Comparison of ENCODE assay signal across 11 cellular contexts in genomic region chr12:55982319-55982936, GRCh38. TPM values are rescaled to one million over a fixed set of nuclear protein-coding genes. Genes with fewer than 3 reads are reported as not detected.
DNase-seq lines count a peak whose midpoint lies in the region; ATAC-seq and TF ChIP-seq lines count a peak whose summit lies in the region.
"Had no signal": no experiment of that assay in that cellular context is flagged by ENCODE, and none has a peak within 500 bp of the region (broad histone marks: within the 10 kb centered on the region; RNA-seq: fewer than 3 reads in every experiment).

No MANE protein-coding gene starts in this region.

- no peaks in the 10 kb centered on the region for H3K27me3 ChIP-seq in smooth muscle cell (ENCODE audit: low read depth)

- H3K27ac ChIP-seq in smooth muscle cell (ENCODE audit: low read depth), result peak overlapping the region; percentile 15
- H3K27ac ChIP-seq: 22Rv1 had no signal

- H3K36me3 ChIP-seq in smooth muscle cell (ENCODE audit: low read depth), result no peaks in the 10 kb centered on the region

- peak; percentile 84 for ATAC-seq in HG02759 (IDR thresholded peaks at IDR 0.05; ENCODE audit: unreplicated experiment)
- no peak for ATAC-seq in esophagus mucosa
- ATAC-seq: T-helper 17 cell had no signal

- H2AFZ ChIP-seq in smooth muscle cell (ENCODE audit: low read depth), result no peak overlapping the region

- H3K9ac ChIP-seq in smooth muscle cell (ENCODE audit: low read depth), result no peak overlapping the region

- peaks cover 64% of the 10 kb centered on the region for H4K20me1 ChIP-seq in smooth muscle cell (ENCODE audit: low read depth)

- H3K4me1 ChIP-seq in smooth muscle cell (ENCODE audit: low read depth), result no peaks in the 10 kb centered on the region

- H3K4me2 ChIP-seq in smooth muscle cell, result peak overlapping the region; percentile 40

- no peaks in the 10 kb centered on the region for H3K9me3 ChIP-seq in smooth muscle cell (replicated peaks; ENCODE audit: low read depth)

- peaks cover 4% of the 10 kb centered on the region for H3F3A ChIP-seq in smooth muscle cell (ENCODE audit: low read depth)

- TF ChIP-seq CTCF in NB4 (IDR thresholded peaks at IDR 0.05; ENCODE audit: low read depth, low read length) (no peak), smooth muscle cell (IDR thresholded peaks at IDR 0.05; ENCODE audit: borderline replicate concordance, insufficient read depth, poor library complexity, severe bottlenecking) (no peak)

- DNase-seq in DMS53 (lab: John Stamatoyannopoulos, UW), result peak; percentile 16
- no peak for DNase-seq in DMS53 treated with DMSO at 0.1 percent for 48 hours (lab: John Stamatoyannopoulos, UW; ENCODE audit: unreplicated experiment)
- peak; percentile 93 for DNase-seq in NB4 (ENCODE audit: low read depth)
- DNase-seq in smooth muscle cell (lab: John Stamatoyannopoulos, UW; ENCODE audit: unreplicated experiment), result no peak
- no peak for DNase-seq in NCI-H510A treated with DMSO at 0.1 percent for 48 hours (lab: John Stamatoyannopoulos, UW)
- DNase-seq in stimulated activated CD4-positive, alpha-beta T cell treated with anti-CD3 and anti-CD28 coated beads, Interleukin-2, amount 100 ng/mL, for 24 hours, result no peak
- DNase-seq: NCI-H2227 treated with DMSO at 0.1 percent for 48 hours, T-helper 17 cell had no signal

- WGBS in smooth muscle cell (ENCODE audit: low lambda C conversion rate), result 74% methylated on average over 3 of the region's 3 CpGs

- peaks cover 71% of the 10 kb centered on the region for H3K79me2 ChIP-seq in smooth muscle cell (ENCODE audit: low read depth)

- H3K4me3 ChIP-seq in NB4 (ENCODE audit: low read depth, low read length), result no peak overlapping the region
- H3K4me3 ChIP-seq in smooth muscle cell, result no peak overlapping the region

- TF ChIP-seq POLR2A in NB4 (IDR thresholded peaks at IDR 0.05; ENCODE audit: extremely low read depth, insufficient read length), result no peak

RNA-seq across cellular contexts. Expression of gene RAB5B, which starts 8.6 kb away (rescaled TPM):
- total RNA-seq in smooth muscle cell, result 77.2 and 90.4 TPM in 2 replicates
- 81.9 and 93.4 TPM in 2 replicates for polyA plus RNA-seq in smooth muscle cell
- total RNA-seq in esophagus mucosa, result 111 TPM

RNA-seq across cellular contexts. Expression of gene SUOX, which starts 14.6 kb away (rescaled TPM):
- total RNA-seq in smooth muscle cell (9.8 and 19.1 TPM in 2 replicates), esophagus mucosa (16.0 TPM)
- polyA plus RNA-seq in smooth muscle cell, result 12.8 and 13.8 TPM in 2 replicates

RNA-seq across cellular contexts. Expression of gene CDK2, which starts 15.8 kb away (rescaled TPM):
- total RNA-seq in smooth muscle cell (36.5 and 37.5 TPM in 2 replicates), esophagus mucosa (20.5 TPM)
- 25.8 and 33.3 TPM in 2 replicates for polyA plus RNA-seq in smooth muscle cell

RNA-seq across cellular contexts. Expression of gene PMEL, which starts 16.6 kb away (rescaled TPM):
- total RNA-seq in smooth muscle cell (1.8 and 4.7 TPM in 2 replicates), esophagus mucosa (0.52 TPM)
- 1.4 and 1.9 TPM in 2 replicates for polyA plus RNA-seq in smooth muscle cell

RNA-seq across cellular contexts. Expression of gene IKZF4, which starts 38.4 kb away (rescaled TPM):
- total RNA-seq in smooth muscle cell (3.9 and 4.2 TPM in 2 replicates), esophagus mucosa (4.3 TPM)
- 5.4 and 6.8 TPM in 2 replicates for polyA plus RNA-seq in smooth muscle cell

Comparison
In these comparisons a context has a peak if more than half of its experiments do, and no peak if none do; other contexts are left out.
1. DNase-seq: peak in DMS53 (single experiment) and NB4 (single experiment); none in DMS53 treated with DMSO at 0.1 percent for 48 hours (single experiment), smooth muscle cell (single experiment), NCI-H510A treated with DMSO at 0.1 percent for 48 hours (single experiment) and stimulated activated CD4-positive, alpha-beta T cell treated with anti-CD3 and anti-CD28 coated beads, Interleukin-2, amount 100 ng/mL, for 24 hours (0 of 2).